In genomic region chr2:203328735-203329549, GRCh38 we compare ENCODE assay signal across 8 cellular contexts. TPM values are rescaled to one million over a fixed set of nuclear protein-coding genes. Genes with fewer than 3 reads are reported as not detected.
DNase-seq lines count a peak whose midpoint lies in the region; ATAC-seq and TF ChIP-seq lines count a peak whose summit lies in the region.

No MANE protein-coding gene starts in this region.

- H2AFZ ChIP-seq in smooth muscle cell (ENCODE audit: low read depth) = peak overlapping the region; percentile 92

- no peaks in the 10 kb centered on the region for H3K9me3 ChIP-seq in HUES64 (ENCODE audit: insufficient read depth, low read depth, low read length)
- no peaks in the 10 kb centered on the region for H3K9me3 ChIP-seq in smooth muscle cell (replicated peaks; ENCODE audit: low read depth)

- H3F3A ChIP-seq in smooth muscle cell (ENCODE audit: low read depth) = peaks cover 8% of the 10 kb centered on the region

- peaks cover 58% of the 10 kb centered on the region for H3K79me2 ChIP-seq in smooth muscle cell (ENCODE audit: low read depth)

- peak overlapping the region; percentile 90 to 93 (median 90) for H3K4me3 Mint-ChIP-seq in immature natural killer cell

- H3K4me2 ChIP-seq in smooth muscle cell = peak overlapping the region; percentile 89

- peaks cover 17 to 27% of the 10 kb centered on the region in 2 donors for H3K4me1 Mint-ChIP-seq in immature natural killer cell

- peak overlapping the region; percentile 98 for H3K4me3 ChIP-seq in HUES64 (ENCODE audit: low read length)
- peak overlapping the region; percentile 100 for H3K4me3 ChIP-seq in smooth muscle cell

- peak overlapping the region; percentile 95 for H3K9ac ChIP-seq in HUES64 (ENCODE audit: low read depth, low read length)
- peak overlapping the region; percentile 85 for H3K9ac ChIP-seq in smooth muscle cell (ENCODE audit: low read depth)

- in situ Hi-C loops in T47D (cut with HindIII; ENCODE audit: low pct_unique_long_range_greater_than_20kb, low sequenced_read_pairs) = no loop called here

- H3K27me3 Mint-ChIP-seq in immature natural killer cell (ENCODE audit: low read depth in 3 of 3) = peaks cover 2 to 7% (median 4%) of the 10 kb centered on the region in 3 donors

- peak overlapping the region in 5 of 6 donors; percentile 39 to 73 (median 66) for H3K27ac Mint-ChIP-seq in immature natural killer cell

- WGBS in HUES64 = under 1% methylated on average over 31 of the region's 32 CpGs
- under 1% methylated on average over 28 of the region's 32 CpGs for WGBS in smooth muscle cell (ENCODE audit: low lambda C conversion rate)

- H3K27ac ChIP-seq in HUES64 (ENCODE audit: low read depth, low read length) = peak overlapping the region; percentile 97
- peak overlapping the region; percentile 76 for H3K27ac ChIP-seq in smooth muscle cell (ENCODE audit: low read depth)

- H4K20me1 ChIP-seq in smooth muscle cell (ENCODE audit: low read depth) = peaks cover 41% of the 10 kb centered on the region

- peak; percentile 65 for ATAC-seq in GM21529 (IDR thresholded peaks at IDR 0.05; ENCODE audit: unreplicated experiment)

- no peaks in the 10 kb centered on the region for H3K9me3 Mint-ChIP-seq in immature natural killer cell

- H3K36me3 Mint-ChIP-seq in immature natural killer cell = no peaks in the 10 kb centered on the region

- H3K36me3 ChIP-seq in HUES64 (ENCODE audit: insufficient read depth, low read length) (0 out of 2 replicates have a peak, but pooled peaks cover 2% of the 10 kb centered on the region), smooth muscle cell (ENCODE audit: low read depth) (no peaks in the 10 kb centered on the region)

- H3K4me1 ChIP-seq in HUES64 (ENCODE audit: insufficient read depth, low read length) = peaks cover 26% of the 10 kb centered on the region; the same call in 1 of the 2 replicates
- H3K4me1 ChIP-seq in smooth muscle cell (ENCODE audit: low read depth) = peaks cover 15% of the 10 kb centered on the region

- no peak for TF ChIP-seq CTCF in smooth muscle cell (IDR thresholded peaks at IDR 0.05; ENCODE audit: borderline replicate concordance, insufficient read depth, poor library complexity, severe bottlenecking)

- no peaks in the 10 kb centered on the region for H3K27me3 ChIP-seq in HUES64 (ENCODE audit: insufficient read depth, low read length)
- no peaks in the 10 kb centered on the region for H3K27me3 ChIP-seq in smooth muscle cell (ENCODE audit: low read depth)

- peak; percentile 69 for DNase-seq in Daoy (ENCODE audit: low read depth)
- DNase-seq in T-helper 9 cell = peak; percentile 5
- DNase-seq in T47D (ENCODE audit: low read depth in 1 of 2, low spot score in 1 of 2) = peak; percentile 24 to 30
- peak; percentile 38 to 40 (median 38) for DNase-seq in immature natural killer cell
- peak; percentile 40 for DNase-seq in smooth muscle cell (lab: John Stamatoyannopoulos, UW; ENCODE audit: unreplicated experiment)
- DNase-seq in MV-4-11 (lab: John Stamatoyannopoulos, UW) = no peak

RNA-seq across cellular contexts. Expression of gene ABI2, which starts 0.7 kb away (rescaled TPM):
- total RNA-seq in Daoy (2014; rRNA removed; shearing (Covaris generic)) = 21.9 and 25.7 TPM in 2 replicates
- 71.8 TPM for polyA plus RNA-seq in HUES64 (2013, experiment 1 of 2)
- polyA plus RNA-seq in HUES64 (2013, experiment 2 of 2) = 94.2 TPM
- polyA plus RNA-seq in immature natural killer cell = 10 to 100 TPM; 17.3 to 19.0 (median 17.6) TPM
- total RNA-seq in smooth muscle cell = 34.2 and 41.9 TPM in 2 replicates
- polyA plus RNA-seq in smooth muscle cell = 25.5 and 32.3 TPM in 2 replicates
